ENCODE assay signal across 8 cellular contexts in genomic region chr19:36054733-36055686, GRCh38. TPM values are rescaled to one million over a fixed set of nuclear protein-coding genes. Genes with fewer than 3 reads are reported as not detected.
DNase-seq lines count a peak whose midpoint lies in the region; ATAC-seq and TF ChIP-seq lines count a peak whose summit lies in the region.

WDR62 (plus strand) TSS chr19:36054897; CDS start chr19:36054972, 75 bp downstream.

- ATAC-seq in HG02852 (IDR thresholded peaks at IDR 0.05; ENCODE audit: unreplicated experiment) (peak; percentile 67), left cardiac atrium (peak; percentile 86 to 91), aorta (ENCODE audit: low FRiP score) (peak; percentile 94)
- ATAC-seq in activated naive CD8-positive, alpha-beta T cell treated with anti-CD3 and anti-CD28 coated beads, Interleukin-2, amount 50 U/mL, for 24 hours: peak; percentile 80

- in situ Hi-C loops in GM13977 (cut with MboI; ENCODE audit: low pct_unique_long_range_greater_than_20kb, low sequenced_read_pairs, unreplicated experiment): no loop called here

- H3K27ac ChIP-seq in aorta (ENCODE audit: low read depth in 1 of 2, low read length in 2 of 2): peak within 1 kb of the TSS in 1 of 2 donors; percentile 77

- peak within 1 kb of the TSS; percentile 97 for H3K27ac Mint-ChIP-seq in activated naive CD8-positive, alpha-beta T cell treated with anti-CD3 and anti-CD28 coated beads, Interleukin-2, amount 50 U/mL, for 24 hours

- no peaks in the 10 kb centered on the region for H3K9me3 Mint-ChIP-seq in activated naive CD8-positive, alpha-beta T cell treated with anti-CD3 and anti-CD28 coated beads, Interleukin-2, amount 50 U/mL, for 24 hours

- no peak for TF ChIP-seq CTCF in GM13977 (IDR thresholded peaks at IDR 0.05; ENCODE audit: extremely low read depth, insufficient read depth, missing control alignments)

- H3K36me3 ChIP-seq in aorta (ENCODE audit: control insufficient read depth in 1 of 2, insufficient read depth in 2 of 2, low read length in 1 of 2): no peaks in the 10 kb centered on the region

- H3K4me1 ChIP-seq in aorta (ENCODE audit: control insufficient read depth in 1 of 2, insufficient read depth in 2 of 2, low read length in 2 of 2): no peaks in the 10 kb centered on the region

- H3K36me3 Mint-ChIP-seq in activated naive CD8-positive, alpha-beta T cell treated with anti-CD3 and anti-CD28 coated beads, Interleukin-2, amount 50 U/mL, for 24 hours (ENCODE audit: low read depth): peaks cover 10% of the 10 kb centered on the region

- DNase-seq in GM13977 (ENCODE audit: low spot score) (peak; percentile 97), NCI-H146 (lab: John Stamatoyannopoulos, UW) (peak; percentile 97), T follicular helper cell (ENCODE audit: low read depth) (peak; percentile 90), left cardiac atrium (peak; percentile 95), pulmonary artery endothelial cell (ENCODE audit: low read depth, low spot score) (peak; percentile 66), aorta (peak; percentile 97 to 98)
- DNase-seq in activated naive CD8-positive, alpha-beta T cell treated with anti-CD3 and anti-CD28 coated beads, Interleukin-2, amount 50 U/mL, for 24 hours: peak; percentile 95

- WGBS in aorta, 2 donors: 1% methylated on average over 55 to 76 of the region's 76 CpGs

- H3K9me3 ChIP-seq in aorta (ENCODE audit: control insufficient read depth, low read length): no peaks in the 10 kb centered on the region

- peaks cover 17% of the 10 kb centered on the region for H3K4me1 Mint-ChIP-seq in activated naive CD8-positive, alpha-beta T cell treated with anti-CD3 and anti-CD28 coated beads, Interleukin-2, amount 50 U/mL, for 24 hours

- no peaks in the 10 kb centered on the region for H3K27me3 Mint-ChIP-seq in activated naive CD8-positive, alpha-beta T cell treated with anti-CD3 and anti-CD28 coated beads, Interleukin-2, amount 50 U/mL, for 24 hours

- peak within 1 kb of the TSS; percentile 89 for H3K4me3 Mint-ChIP-seq in activated naive CD8-positive, alpha-beta T cell treated with anti-CD3 and anti-CD28 coated beads, Interleukin-2, amount 50 U/mL, for 24 hours

- intact Hi-C loops in left cardiac atrium (cut with DNase I): loop anchor here in 1 of 2 donors (10.0 kb wide), 1 partner anchor 60 kb away; the partner anchor contains the start of genes OVOL3, POLR2I and TBCB
- intact Hi-C loops in aorta (cut with DNase I): loop anchor here (2.0 to 5.0 kb wide), 4 partner anchors 43 to 63 kb away; partner anchors contain the start of genes ALKBH6 (in 1 of the 2), POLR2I (in 1 of the 2), SDHAF1 (in 1 of the 2) and TBCB (in 1 of the 2)

- peak within 1 kb of the TSS; percentile 21 to 54 for H3K4me3 ChIP-seq in aorta (ENCODE audit: low read length in 2 of 2)

- H3K27me3 ChIP-seq in aorta (ENCODE audit: control insufficient read depth in 1 of 2, insufficient read depth in 2 of 2, low read length in 1 of 2): no peaks in the 10 kb centered on the region

RNA-seq across cellular contexts. Expression of gene WDR62, which starts in this region (rescaled TPM):
- total RNA-seq in left cardiac atrium: 10 to 100 TPM in 1 of 2 donors, 1 to 10 TPM in 1; 4.4 to 18.1 TPM
- total RNA-seq in pulmonary artery endothelial cell: 4.5 and 7.5 TPM in 2 replicates
- 1 to 10 TPM in 1 of 2 donors, under 1 TPM in 1; 0.45 to 1.3 TPM for total RNA-seq in aorta
- under 1 TPM; 0.25 to 0.26 TPM for polyA plus RNA-seq in aorta
